ENCODE assay signal across 1 cellular context in the genomic region with DNA sequence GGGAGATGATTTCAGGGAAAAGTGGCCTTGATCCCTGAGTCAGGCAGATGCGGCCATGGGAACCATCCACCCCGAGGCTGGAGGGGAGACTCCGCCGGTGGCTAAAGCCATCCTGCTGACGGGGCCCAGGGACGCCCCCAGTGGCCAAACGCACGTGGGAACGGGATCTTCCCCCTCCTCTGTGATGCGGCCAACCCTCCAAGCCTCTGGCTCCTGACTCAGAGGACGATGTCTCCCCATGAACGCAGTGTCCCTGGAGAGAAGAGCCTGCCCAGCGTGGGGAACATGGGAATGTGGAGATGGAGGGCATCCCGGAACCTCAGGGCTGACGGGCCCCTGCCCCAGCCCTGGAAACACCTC.
TF ChIP-seq lines count a peak whose summit lies in the region.

No MANE protein-coding gene starts in this region.

TF ChIP-seq in WTC11, 78 proteins besides CTCF, POLR2A, EP300 and RAD21 (continued from another document):
- TF ChIP-seq PREB (CRISPR knock-in tag; IDR thresholded peaks at IDR 0.05; ENCODE audit: borderline replicate concordance) (no peak), HMGXB4 (CRISPR knock-in tag; IDR thresholded peaks at IDR 0.05) (no peak), SOX15 (CRISPR knock-in tag; IDR thresholded peaks at IDR 0.05) (no peak), ZNF138 (CRISPR knock-in tag; conservative IDR thresholded peaks at IDR 0.05) (no peak), ATF1 (CRISPR knock-in tag; IDR thresholded peaks at IDR 0.05) (no peak), MYBL2 (CRISPR knock-in tag; IDR thresholded peaks at IDR 0.05) (no peak), ATF2 (CRISPR knock-in tag; IDR thresholded peaks at IDR 0.05; ENCODE audit: borderline replicate concordance, low read depth) (no peak), ZNF532 (CRISPR knock-in tag; IDR thresholded peaks at IDR 0.05; ENCODE audit: borderline replicate concordance) (no peak), OVOL2 (CRISPR knock-in tag; IDR thresholded peaks at IDR 0.05; ENCODE audit: borderline replicate concordance) (no peak), NR3C1 (CRISPR knock-in tag; conservative IDR thresholded peaks at IDR 0.05; ENCODE audit: low read depth) (no peak), E2F5 (CRISPR knock-in tag; IDR thresholded peaks at IDR 0.05) (no peak), ETV6 (CRISPR knock-in tag; IDR thresholded peaks at IDR 0.05) (no peak)
- TF ChIP-seq, protein P1, sequence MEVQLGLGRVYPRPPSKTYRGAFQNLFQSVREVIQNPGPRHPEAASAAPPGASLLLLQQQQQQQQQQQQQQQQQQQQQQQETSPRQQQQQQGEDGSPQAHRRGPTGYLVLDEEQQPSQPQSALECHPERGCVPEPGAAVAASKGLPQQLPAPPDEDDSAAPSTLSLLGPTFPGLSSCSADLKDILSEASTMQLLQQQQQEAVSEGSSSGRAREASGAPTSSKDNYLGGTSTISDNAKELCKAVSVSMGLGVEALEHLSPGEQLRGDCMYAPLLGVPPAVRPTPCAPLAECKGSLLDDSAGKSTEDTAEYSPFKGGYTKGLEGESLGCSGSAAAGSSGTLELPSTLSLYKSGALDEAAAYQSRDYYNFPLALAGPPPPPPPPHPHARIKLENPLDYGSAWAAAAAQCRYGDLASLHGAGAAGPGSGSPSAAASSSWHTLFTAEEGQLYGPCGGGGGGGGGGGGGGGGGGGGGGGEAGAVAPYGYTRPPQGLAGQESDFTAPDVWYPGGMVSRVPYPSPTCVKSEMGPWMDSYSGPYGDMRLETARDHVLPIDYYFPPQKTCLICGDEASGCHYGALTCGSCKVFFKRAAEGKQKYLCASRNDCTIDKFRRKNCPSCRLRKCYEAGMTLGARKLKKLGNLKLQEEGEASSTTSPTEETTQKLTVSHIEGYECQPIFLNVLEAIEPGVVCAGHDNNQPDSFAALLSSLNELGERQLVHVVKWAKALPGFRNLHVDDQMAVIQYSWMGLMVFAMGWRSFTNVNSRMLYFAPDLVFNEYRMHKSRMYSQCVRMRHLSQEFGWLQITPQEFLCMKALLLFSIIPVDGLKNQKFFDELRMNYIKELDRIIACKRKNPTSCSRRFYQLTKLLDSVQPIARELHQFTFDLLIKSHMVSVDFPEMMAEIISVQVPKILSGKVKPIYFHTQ (CRISPR knock-in tag; IDR thresholded peaks at IDR 0.05): no peak
- TF ChIP-seq, protein P2, sequence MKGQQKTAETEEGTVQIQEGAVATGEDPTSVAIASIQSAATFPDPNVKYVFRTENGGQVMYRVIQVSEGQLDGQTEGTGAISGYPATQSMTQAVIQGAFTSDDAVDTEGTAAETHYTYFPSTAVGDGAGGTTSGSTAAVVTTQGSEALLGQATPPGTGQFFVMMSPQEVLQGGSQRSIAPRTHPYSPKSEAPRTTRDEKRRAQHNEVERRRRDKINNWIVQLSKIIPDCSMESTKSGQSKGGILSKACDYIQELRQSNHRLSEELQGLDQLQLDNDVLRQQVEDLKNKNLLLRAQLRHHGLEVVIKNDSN (CRISPR knock-in tag; IDR thresholded peaks at IDR 0.05): no peak
TF ChIP-seq in WTC11: peak in this region for 0.
